ENCODE assay signal across 7 cellular contexts in genomic region chr14:103026196-103026595, GRCh38. TPM values are rescaled to one million over a fixed set of nuclear protein-coding genes. Genes with fewer than 3 reads are reported as not detected.
"Had no signal": no experiment of that assay in that cellular context is flagged by ENCODE, and none has a peak within 500 bp of the region (broad histone marks: within the 10 kb centered on the region; RNA-seq: fewer than 3 reads in every experiment).

No MANE protein-coding gene starts in this region.

RNA-seq across cellular contexts. Expression of gene LBHD2, which starts 57.8 kb away (rescaled TPM):
- total RNA-seq: K562, M059J, OCI-LY7, Right ventricle myocardium superior, SK-MEL-5 had no signal
- polyA plus RNA-seq: IgD-negative memory B cell, K562, SK-N-SH had no signal
